25 cellular contexts compared by ENCODE assay signal in genomic region chr12:119014368-119014767, GRCh38. TPM values are rescaled to one million over a fixed set of nuclear protein-coding genes. Genes with fewer than 3 reads are reported as not detected.
"Had no signal": no experiment of that assay in that cellular context is flagged by ENCODE, and none has a peak within 500 bp of the region (broad histone marks: within the 10 kb centered on the region; RNA-seq: fewer than 3 reads in every experiment).

No MANE protein-coding gene starts in this region.

- DNase-seq: activated B cell treated with CpG ODN at 0.5 μM for 24 hours; activated CD4-positive, alpha-beta T cell treated with anti-CD3 and anti-CD28 coated beads for 4 hours; activated CD4-positive, alpha-beta T cell treated with anti-CD3 and anti-CD28 coated beads, Interleukin-2, amount 50 U/mL, for 48 hours; activated CD8-positive, alpha-beta memory T cell treated with anti-CD3 and anti-CD28 coated beads, Interleukin-2, amount 50 U/mL, for 48 hours; activated naive CD4-positive, alpha-beta T cell; activated naive CD8-positive, alpha-beta T cell treated with anti-CD3 and anti-CD28 coated beads, Interleukin-2, amount 10 ng/mL, durations not matched to agents 7 days and 5 days; activated T-cell treated with anti-CD3 and anti-CD28 coated beads, Interleukin-2, amount 50 U/mL, for 4 hours; amniotic stem cell; effector CD4-positive, alpha-beta T cell; naive B cell; retina; stimulated activated CD4-positive, alpha-beta T cell treated with anti-CD3 and anti-CD28 coated beads, Interleukin-4, amount 100 ng/mL, for 1 hour; stimulated activated naive CD4-positive, alpha-beta T cell; testis; trophoblast cell; uterus had no signal

- FAIRE-seq: endometrium had no signal

- H3K27ac ChIP-seq: breast epithelium, testis, uterus had no signal

- H3K9me3 ChIP-seq: testis had no signal

- H3K36me3 ChIP-seq: breast epithelium, uterus had no signal

- H3K27me3 ChIP-seq: testis, uterus had no signal

- H3K4me1 ChIP-seq: breast epithelium, testis, uterus had no signal

- H3K4me3 ChIP-seq: breast epithelium, lung, testis, uterus had no signal

RNA-seq across cellular contexts. Expression of gene SRRM4, which starts 33.0 kb away (rescaled TPM):
- total RNA-seq: activated B cell treated with CpG ODN at 0.5 μM for 24 hours; activated CD8-positive, alpha-beta memory T cell treated with anti-CD3 and anti-CD28 coated beads for 36 hours; activated naive CD8-positive, alpha-beta T cell treated with anti-CD3 and anti-CD28 coated beads, Interleukin-2, amount 10 ng/mL, durations not matched to agents 7 days and 5 days; activated T-cell treated with anti-CD3 and anti-CD28 coated beads, Interleukin-2, amount 50 U/mL, for 4 hours; activated T-helper 2 cell treated with anti-CD3 and anti-CD28 coated beads, Interferon-gamma antibody, Interleukin-2, Interleukin-4, amounts not matched to agents 10 μg/mL and 5 μg/mL and 100 μg/mL, durations not matched to agents 14 hours and 24 hours and 36 hours; breast epithelium; fibroblast of villous mesenchyme; left lobe of liver; mesenteric fat pad; omental fat pad had no signal
